In the genomic region with DNA sequence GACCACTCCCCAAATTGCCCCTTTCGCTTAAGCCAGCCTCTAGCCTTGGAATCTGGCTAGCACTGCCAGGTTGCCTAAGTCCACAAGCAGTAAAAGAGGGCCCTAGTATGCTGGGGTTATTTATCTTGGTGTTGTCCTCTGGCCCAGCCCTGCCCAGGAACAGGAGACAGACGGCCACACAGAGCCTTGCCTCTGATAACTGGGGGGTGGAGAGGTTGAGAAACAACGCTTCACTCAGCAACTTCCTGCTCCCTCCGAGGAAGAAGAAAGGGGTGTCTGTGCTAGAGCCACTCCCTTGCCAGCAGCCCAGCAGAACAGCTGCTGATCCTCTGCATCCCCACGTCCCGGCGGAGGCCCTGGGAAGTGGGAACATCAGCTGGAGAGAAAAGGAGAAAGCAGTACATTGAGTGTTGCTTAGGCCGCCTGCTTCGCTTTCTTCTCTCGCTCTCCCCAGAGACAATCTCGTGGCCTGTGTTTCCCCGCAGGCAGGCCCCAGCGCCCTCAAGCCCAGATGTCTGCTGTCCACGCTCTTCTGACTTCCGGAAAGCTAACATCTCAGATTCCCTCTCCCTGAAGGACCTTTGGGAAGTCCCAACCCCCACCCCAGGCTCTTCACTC, we compare ENCODE assay signal across 8 cellular contexts. TPM values are rescaled to one million over a fixed set of nuclear protein-coding genes. Genes with fewer than 3 reads are reported as not detected.
DNase-seq lines count a peak whose midpoint lies in the region; ATAC-seq, FAIRE-seq and TF ChIP-seq lines count a peak whose summit lies in the region.

No MANE protein-coding gene starts in this region.

- intact Hi-C loops in ovary (cut with DNase I): loop anchor here (5.0 to 10.0 kb wide), 4 partner anchors 101 to 421 kb away; no protein-coding TSS in a partner anchor
- intact Hi-C loops in activated CD8-positive, alpha-beta T cell treated with anti-CD3 and anti-CD28 coated beads for 36 hours (cut with micrococcal nuclease): loop anchor here (5.0 kb wide), 1 partner anchor 293 kb away; no protein-coding TSS in a partner anchor

- no peaks in the 10 kb centered on the region for H3K9me3 ChIP-seq in OCI-LY1 (ENCODE audit: low read length)
- H3K9me3 ChIP-seq in ovary: no peaks in the 10 kb centered on the region

- FAIRE-seq in frontal cortex (lab: Jason Lieb, UNC): no peak

- no peak overlapping the region for H3K27ac ChIP-seq in OCI-LY1 (ENCODE audit: low read depth, low read length, poor library complexity, severe bottlenecking)
- H3K27ac ChIP-seq in ovary: peak overlapping the region in 1 of 2 donors; percentile 31

- H3K4me1 Mint-ChIP-seq in activated CD8-positive, alpha-beta T cell treated with anti-CD3 and anti-CD28 coated beads for 36 hours (ENCODE audit: low read depth): no peaks in the 10 kb centered on the region

- H3K36me3 Mint-ChIP-seq in activated CD8-positive, alpha-beta T cell treated with anti-CD3 and anti-CD28 coated beads for 36 hours (ENCODE audit: low read depth): no peaks in the 10 kb centered on the region

- TF ChIP-seq CTCF in OCI-LY1 (IDR thresholded peaks at IDR 0.05; ENCODE audit: low read length) (no peak), ovary (IDR thresholded peaks at IDR 0.05) (no peak)
- no peak for TF ChIP-seq CTCF in activated CD8-positive, alpha-beta T cell treated with anti-CD3 and anti-CD28 coated beads for 36 hours (IDR thresholded peaks at IDR 0.05)

- no peaks in the 10 kb centered on the region for H3K9me2 ChIP-seq in OCI-LY1 (ENCODE audit: low read depth, low read length)

- H3K4me3 ChIP-seq in OCI-LY1 (ENCODE audit: low read depth, low read length, poor library complexity, severe bottlenecking): peak overlapping the region; percentile 7
- H3K4me3 ChIP-seq in ovary: no peak overlapping the region

- DNase-seq in frontal cortex (ENCODE audit: low spot score in 2 of 2) (peak; percentile 23 to 28), ovary (peak in 4 of 5 donors; percentile 20 to 51 (median 24)), NCI-H774 (lab: John Stamatoyannopoulos, UW) (no peak)
- DNase-seq in activated CD4-positive, alpha-beta T cell treated with anti-CD3 and anti-CD28 coated beads, Interleukin-2, amount 50 U/mL, for 4 hours: no peak
- no peak for DNase-seq in activated CD8-positive, alpha-beta T cell treated with anti-CD3 and anti-CD28 coated beads for 36 hours

- H3K9me3 Mint-ChIP-seq in activated CD8-positive, alpha-beta T cell treated with anti-CD3 and anti-CD28 coated beads for 36 hours: no peaks in the 10 kb centered on the region

- H3K27me3 ChIP-seq in OCI-LY1 (ENCODE audit: insufficient read depth, low read length) (no peaks in the 10 kb centered on the region), ovary (no peaks in the 10 kb centered on the region)

- no peaks in the 10 kb centered on the region for H3F3A ChIP-seq in OCI-LY1 (ENCODE audit: insufficient read depth, low read length)

- 37 to 45% (median 43%) methylated on average over 15 of the region's 15 CpGs for WGBS in ovary, 3 donors

- no peak overlapping the region; the same call in 1 of the 2 replicates for H2AFZ ChIP-seq in OCI-LY1 (ENCODE audit: low read length)

- H3K36me3 ChIP-seq in OCI-LY1 (ENCODE audit: insufficient read depth, low read length): no peaks in the 10 kb centered on the region
- no peaks in the 10 kb centered on the region for H3K36me3 ChIP-seq in ovary

- ATAC-seq in GM18511 (IDR thresholded peaks at IDR 0.05; ENCODE audit: unreplicated experiment): peak; percentile 80
- peak; percentile 81 for ATAC-seq in HG02885 (IDR thresholded peaks at IDR 0.05; ENCODE audit: poor library complexity, unreplicated experiment)
- no peak for ATAC-seq in activated CD8-positive, alpha-beta T cell treated with anti-CD3 and anti-CD28 coated beads for 36 hours

- POLR2A ChIA-PET in activated CD8-positive, alpha-beta T cell treated with anti-CD3 and anti-CD28 coated beads for 36 hours (lab: Charles Lee): no interaction called here

- no peaks in the 10 kb centered on the region for H4K20me1 ChIP-seq in OCI-LY1 (ENCODE audit: insufficient read depth, low read length)

- H3K4me2 ChIP-seq in OCI-LY1 (ENCODE audit: low read length): peak overlapping the region; percentile 47; the same call in 1 of the 2 replicates

- H3K79me2 ChIP-seq in OCI-LY1 (ENCODE audit: insufficient read depth, low read length): no peaks in the 10 kb centered on the region

- no peak overlapping the region for H3K4me3 Mint-ChIP-seq in activated CD8-positive, alpha-beta T cell treated with anti-CD3 and anti-CD28 coated beads for 36 hours

- TF ChIP-seq EP300 in ovary (IDR thresholded peaks at IDR 0.05): no peak

- H3K9ac ChIP-seq in OCI-LY1 (ENCODE audit: low read length): peak overlapping the region; percentile 1; the same call in 1 of the 2 replicates

- H3K27me3 Mint-ChIP-seq in activated CD8-positive, alpha-beta T cell treated with anti-CD3 and anti-CD28 coated beads for 36 hours: peaks cover 5% of the 10 kb centered on the region

- peaks cover 11% of the 10 kb centered on the region for H3K4me1 ChIP-seq in OCI-LY1 (ENCODE audit: insufficient read depth, low read length, severe bottlenecking)
- H3K4me1 ChIP-seq in ovary (ENCODE audit: insufficient read depth): no peaks in the 10 kb centered on the region

- TF ChIP-seq POLR2A in ovary (IDR thresholded peaks at IDR 0.05): no peak

- CTCF ChIA-PET in activated CD8-positive, alpha-beta T cell treated with anti-CD3 and anti-CD28 coated beads for 36 hours (lab: Charles Lee): interaction anchor here (0.9 to 3.0 kb wide), 12 partner anchors 10 to 181 kb away, joined by 3 to 11 read pairs (median 6); partner anchors contain the start of gene C3orf70

- H3K27ac Mint-ChIP-seq in activated CD8-positive, alpha-beta T cell treated with anti-CD3 and anti-CD28 coated beads for 36 hours: no peak overlapping the region

RNA-seq across cellular contexts. Expression of gene C3orf70, which starts 22.6 kb away (rescaled TPM):
- total RNA-seq in frontal cortex (30.6 TPM), ovary (10 to 100 TPM in 2 of 7 donors, 1 to 10 TPM in 5; 3.8 to 17.7 (median 7.6) TPM)
- polyA plus RNA-seq in ovary: 1 to 10 TPM; 3.5 to 9.0 TPM
- total RNA-seq in activated CD8-positive, alpha-beta T cell treated with anti-CD3 and anti-CD28 coated beads for 36 hours: under 1 TPM in 1 of 2 experiments, not detected in 1; 0.04 TPM

Comparison
In these comparisons a context has a peak if more than half of its experiments do, and no peak if none do; other contexts are left out.
1. DNase-seq: peak in frontal cortex (2 of 2) and ovary (4 of 5); none in NCI-H774 (single experiment), activated CD4-positive, alpha-beta T cell treated with anti-CD3 and anti-CD28 coated beads, Interleukin-2, amount 50 U/mL, for 4 hours (0 of 2) and activated CD8-positive, alpha-beta T cell treated with anti-CD3 and anti-CD28 coated beads for 36 hours (single experiment).
2. RNA of gene C3orf70, which starts 22.6 kb away (total RNA-seq): 30.6 TPM in frontal cortex (single experiment) and 3.8 to 17.7 TPM in ovary; 0.04 TPM in activated CD8-positive, alpha-beta T cell treated with anti-CD3 and anti-CD28 coated beads for 36 hours; every median in the first group is over 4 times any median in the second.